In the genomic region with DNA sequence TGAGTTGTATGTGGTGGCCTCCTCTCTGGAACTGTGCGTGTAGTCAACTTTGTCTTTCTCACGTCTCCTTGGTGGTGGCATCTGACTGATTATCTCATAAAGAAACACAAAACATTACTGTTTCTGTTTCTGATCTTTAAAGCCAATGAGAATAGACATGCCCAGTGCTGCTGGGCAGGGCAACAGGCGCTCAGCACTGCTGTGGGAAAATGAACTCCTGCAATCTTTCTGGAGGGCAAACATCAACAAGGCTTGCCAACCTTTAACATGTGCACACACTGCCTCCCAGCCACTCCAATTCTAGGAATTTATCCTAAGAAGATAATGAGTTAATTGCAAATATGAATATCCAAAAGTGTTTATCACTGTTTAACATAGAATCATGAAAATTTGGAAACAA, we compare ENCODE assay signal across 24 cellular contexts.
"Had no signal": no experiment of that assay in that cellular context is flagged by ENCODE, and none has a peak within 500 bp of the region (broad histone marks: within the 10 kb centered on the region; RNA-seq: fewer than 3 reads in every experiment).

No MANE protein-coding gene starts in this region.

- H3K27me3 Mint-ChIP-seq: memory B cell had no signal

- DNase-seq: dermis blood vessel endothelial cell; dorsolateral prefrontal cortex; effector CD4-positive, alpha-beta T cell; effector memory CD4-positive, alpha-beta T cell; foreskin keratinocyte; heart left ventricle; hypothalamus; immature natural killer cell; islet precursor cell; left cardiac atrium; left lung; left ventricle myocardium superior; mammary epithelial cell; mesendoderm; midbrain had no signal

- H3K9me3 ChIP-seq: esophagus muscularis mucosa, left lung had no signal

- H3K4me2 ChIP-seq: hepatocyte had no signal

- H3K4me3 Mint-ChIP-seq: immature natural killer cell, memory B cell had no signal

- H2AFZ ChIP-seq: hepatocyte had no signal

- FAIRE-seq: colon, endothelial cell of umbilical vein, frontal cortex had no signal

- H3K4me1 Mint-ChIP-seq: immature natural killer cell, memory B cell had no signal

- H3K27ac ChIP-seq: coronary artery, dorsolateral prefrontal cortex, esophagus muscularis mucosa, foreskin keratinocyte, gastroesophageal sphincter, heart left ventricle, hepatocyte, left lung had no signal

- H3K27ac Mint-ChIP-seq: immature natural killer cell, memory B cell had no signal

- H3K27me3 ChIP-seq: foreskin keratinocyte, heart left ventricle, hepatocyte had no signal

- H3K79me2 ChIP-seq: hepatocyte had no signal

- H3K9me3 Mint-ChIP-seq: immature natural killer cell had no signal

- H3K4me1 ChIP-seq: foreskin keratinocyte, gastroesophageal sphincter had no signal

- H3K36me3 ChIP-seq: esophagus muscularis mucosa, gastroesophageal sphincter, heart left ventricle, left lung had no signal

- H3K36me3 Mint-ChIP-seq: immature natural killer cell, memory B cell had no signal

- ATAC-seq: foreskin keratinocyte, gastroesophageal sphincter, heart left ventricle, left cardiac atrium, left lung, left ventricle myocardium superior had no signal

- H3K4me3 ChIP-seq: coronary artery, dorsolateral prefrontal cortex, esophagus muscularis mucosa, gastroesophageal sphincter, heart left ventricle, hepatocyte, left lung, lung had no signal
